ENCODE assay signal across 23 cellular contexts in the genomic region with DNA sequence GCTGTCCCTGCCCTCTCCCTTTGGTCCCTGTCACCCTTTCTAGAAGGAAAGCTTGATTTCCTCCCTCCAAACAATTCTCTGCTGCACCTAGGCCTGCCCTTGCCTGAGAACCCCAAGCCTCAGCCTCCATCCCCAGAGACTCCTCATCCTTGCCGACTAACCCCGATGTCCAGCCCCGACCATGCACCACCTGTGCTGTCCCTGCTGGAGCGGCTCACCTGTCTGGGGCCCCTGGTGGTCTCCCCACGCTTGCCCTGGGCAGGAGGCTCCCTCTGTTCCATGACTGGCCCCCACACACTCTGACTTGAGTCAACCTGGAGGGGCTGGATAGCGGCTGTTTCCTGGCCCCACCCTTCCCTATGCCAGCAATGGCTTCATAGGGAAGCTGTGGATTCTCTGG. TPM values are rescaled to one million over a fixed set of nuclear protein-coding genes. Genes with fewer than 3 reads are reported as not detected.
"Had no signal": no experiment of that assay in that cellular context is flagged by ENCODE, and none has a peak within 500 bp of the region (broad histone marks: within the 10 kb centered on the region; RNA-seq: fewer than 3 reads in every experiment).

No MANE protein-coding gene starts in this region.

- H3K9me3 Mint-ChIP-seq: activated CD4-positive, alpha-beta T cell treated with anti-CD3 and anti-CD28 coated beads, Interleukin-2, amount 10 ng/mL, durations not matched to agents 24 days and 14 days; activated T-cell treated with anti-CD3 and anti-CD28 coated beads, Interleukin-2, amount 50 U/mL, for 4 hours; brain had no signal

- H3K27ac Mint-ChIP-seq: activated CD4-positive, alpha-beta T cell treated with anti-CD3 and anti-CD28 coated beads, Interleukin-2, amount 10 ng/mL, durations not matched to agents 24 days and 14 days; activated CD8-positive, alpha-beta T cell treated with anti-CD3 and anti-CD28 coated beads, Interleukin-2, amount 10 ng/mL, durations not matched to agents 7 days and 5 days; activated naive CD8-positive, alpha-beta T cell had no signal

- H3K36me3 Mint-ChIP-seq: activated naive CD8-positive, alpha-beta T cell; brain had no signal

- H3K27me3 Mint-ChIP-seq: activated CD4-positive, alpha-beta T cell treated with anti-CD3 and anti-CD28 coated beads, Interleukin-2, amount 10 ng/mL, durations not matched to agents 24 days and 14 days; activated naive CD8-positive, alpha-beta T cell had no signal

- H3K4me1 ChIP-seq: right lobe of liver, upper lobe of right lung had no signal

- H3K9me3 ChIP-seq: ovary, right lobe of liver, upper lobe of right lung had no signal

- H3K27ac ChIP-seq: dorsolateral prefrontal cortex, ovary, right lobe of liver, upper lobe of right lung had no signal

- DNase-seq: activated CD4-positive, alpha-beta T cell treated with anti-CD3 and anti-CD28 coated beads, Interleukin-2, amount 10 ng/mL, durations not matched to agents 24 days and 14 days; activated CD8-positive, alpha-beta T cell treated with anti-CD3 and anti-CD28 coated beads, Interleukin-2, amount 10 ng/mL, durations not matched to agents 7 days and 5 days; activated effector memory CD4-positive, alpha-beta T cell treated with Interleukin-2 at 50 U/mL for 16 hours; activated T-cell treated with anti-CD3 and anti-CD28 coated beads, Interleukin-2, amount 50 U/mL, for 4 hours; anterior cingulate cortex; caudate nucleus; dorsolateral prefrontal cortex; foreskin melanocyte; glutamatergic neuron; hypothalamus; midbrain; ovary; small intestine; stimulated activated CD4-positive, alpha-beta T cell treated with anti-CD3 and anti-CD28 coated beads, Interleukin-4, amount 100 ng/mL, for 1 hour; T-helper 9 cell; upper lobe of right lung had no signal

- H3K27me3 ChIP-seq: dorsolateral prefrontal cortex, ovary, right lobe of liver, upper lobe of right lung had no signal

- H3K4me3 ChIP-seq: dorsolateral prefrontal cortex, ovary, right lobe of liver, upper lobe of right lung had no signal

- H3K36me3 ChIP-seq: ovary, right lobe of liver, upper lobe of right lung had no signal

- H3K4me3 Mint-ChIP-seq: activated CD4-positive, alpha-beta T cell treated with anti-CD3 and anti-CD28 coated beads, Interleukin-2, amount 10 ng/mL, durations not matched to agents 24 days and 14 days; activated CD8-positive, alpha-beta T cell treated with anti-CD3 and anti-CD28 coated beads, Interleukin-2, amount 10 ng/mL, durations not matched to agents 7 days and 5 days; activated naive CD8-positive, alpha-beta T cell; activated T-cell treated with anti-CD3 and anti-CD28 coated beads, Interleukin-2, amount 50 U/mL, for 4 hours; brain had no signal

- ATAC-seq: activated CD8-positive, alpha-beta T cell treated with anti-CD3 and anti-CD28 coated beads, Interleukin-2, amount 10 ng/mL, durations not matched to agents 7 days and 5 days; activated T-cell treated with anti-CD3 and anti-CD28 coated beads, Interleukin-2, amount 50 U/mL, for 4 hours; right lobe of liver; upper lobe of right lung had no signal

RNA-seq across cellular contexts. Expression of a gene that starts 46.9 kb away (rescaled TPM):
- total RNA-seq: activated CD4-positive, alpha-beta T cell treated with anti-CD3 and anti-CD28 coated beads, Interleukin-2, amount 10 ng/mL, durations not matched to agents 24 days and 14 days; activated CD8-positive, alpha-beta T cell treated with anti-CD3 and anti-CD28 coated beads, Interleukin-2, amount 10 ng/mL, durations not matched to agents 7 days and 5 days; epithelial cell of proximal tubule; fibroblast of lung; lung microvascular endothelial cell; pulmonary artery endothelial cell; right lobe of liver; upper lobe of right lung had no signal

RNA-seq across cellular contexts. Expression of a gene that starts 57.8 kb away (rescaled TPM):
- total RNA-seq: activated CD4-positive, alpha-beta T cell treated with anti-CD3 and anti-CD28 coated beads, Interleukin-2, amount 10 ng/mL, durations not matched to agents 24 days and 14 days; activated CD8-positive, alpha-beta T cell treated with anti-CD3 and anti-CD28 coated beads, Interleukin-2, amount 10 ng/mL, durations not matched to agents 7 days and 5 days; activated T-cell treated with anti-CD3 and anti-CD28 coated beads, Interleukin-2, amount 50 U/mL, for 4 hours; dorsolateral prefrontal cortex; epithelial cell of proximal tubule; fibroblast of lung; lung microvascular endothelial cell; pulmonary artery endothelial cell; right lobe of liver; upper lobe of right lung had no signal
